32 cellular contexts compared by ENCODE assay signal in the genomic region with DNA sequence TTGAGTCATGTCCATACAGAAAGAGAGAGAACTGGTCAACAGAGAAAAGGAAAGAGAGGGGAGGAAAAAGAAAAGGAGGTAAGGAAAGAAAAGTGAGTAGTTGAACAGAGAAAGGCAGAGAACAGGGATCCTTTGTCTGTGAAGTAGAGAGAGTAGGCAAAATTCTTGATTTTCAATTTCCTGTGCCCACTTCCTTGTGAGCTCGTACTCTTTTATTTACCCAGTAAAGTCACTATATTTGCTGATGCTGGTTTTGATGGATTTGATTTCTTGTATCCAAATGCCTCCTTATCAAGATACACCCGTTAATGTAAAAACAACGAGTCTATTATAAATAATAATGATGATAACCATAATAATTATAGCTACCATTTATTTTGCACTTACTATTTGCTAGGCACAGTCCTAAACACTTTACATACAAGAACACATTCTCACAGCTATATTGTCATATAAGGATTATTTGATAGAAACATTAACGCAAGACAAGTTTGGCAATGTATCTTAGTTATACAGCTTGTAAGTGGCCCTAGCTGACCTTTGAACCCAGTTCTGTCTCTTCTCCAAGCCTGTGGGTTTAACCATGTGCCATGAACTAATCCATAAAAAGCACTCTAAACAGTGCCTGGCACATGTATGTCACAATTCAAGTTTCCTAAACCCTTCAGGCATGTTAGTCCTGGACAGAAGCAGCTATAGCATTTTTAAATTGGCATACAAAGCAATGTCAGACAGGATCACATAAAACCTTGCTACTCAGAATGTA.
"Had no signal": no experiment of that assay in that cellular context is flagged by ENCODE, and none has a peak within 500 bp of the region (broad histone marks: within the 10 kb centered on the region; RNA-seq: fewer than 3 reads in every experiment).

No MANE protein-coding gene starts in this region.

- ATAC-seq: activated CD4-positive, CD25-positive, alpha-beta regulatory T cell treated with anti-CD3 and anti-CD28 coated beads, Interleukin-2, amount 50 U/mL, for 24 hours; left ventricle myocardium superior; naive thymus-derived CD4-positive, alpha-beta T cell; psoas muscle; stimulated activated memory B cell treated with anti-CD40 and anti-IgM and Interleukin-4, amounts not matched to agents 10 μg/mL and 1 μg/mL and 100 μg/mL, for 72 hours; stimulated activated naive CD8-positive, alpha-beta T cell treated with anti-CD3 and anti-CD28 coated beads, Interleukin-15, amount 100 ng/mL, for 72 hours had no signal

- H3K9me3 ChIP-seq: heart right ventricle, pancreas, psoas muscle, sigmoid colon, thyroid gland, upper lobe of left lung, vagina had no signal

- H3K27me3 ChIP-seq: heart right ventricle, sigmoid colon, thyroid gland, upper lobe of left lung, vagina had no signal

- H3K4me1 ChIP-seq: psoas muscle, thyroid gland, vagina had no signal

- H3K4me2 ChIP-seq: smooth muscle cell had no signal

- H3K27ac ChIP-seq: heart right ventricle, psoas muscle, sigmoid colon, thyroid gland, upper lobe of left lung, vagina, WERI-Rb-1 had no signal

- H3K4me3 ChIP-seq: heart right ventricle, pancreas, psoas muscle, sigmoid colon, smooth muscle cell, thyroid gland, upper lobe of left lung, vagina had no signal

- H3K36me3 ChIP-seq: heart right ventricle, pancreas, sigmoid colon, thyroid gland, upper lobe of left lung, vagina, WERI-Rb-1 had no signal

- FAIRE-seq: astrocyte, endothelial cell of umbilical vein, pancreas, TTC549 had no signal

- DNase-seq: activated CD4-positive, alpha-beta T cell treated with anti-CD3 and anti-CD28 coated beads for 48 hours; activated CD4-positive, alpha-beta T cell treated with anti-CD3 and anti-CD28 coated beads, Interleukin-2, amount 50 U/mL, for 48 hours; activated CD8-positive, alpha-beta memory T cell treated with anti-CD3 and anti-CD28 coated beads, Interleukin-2, amount 50 U/mL, for 4 hours; activated effector memory CD4-positive, alpha-beta T cell treated with anti-CD3 and anti-CD28 coated beads, Interleukin-2, amount 50 U/mL, for 16 hours; activated naive CD4-positive, alpha-beta T cell treated with anti-CD3 and anti-CD28 coated beads for 36 hours; activated naive CD8-positive, alpha-beta T cell treated with anti-CD3 and anti-CD28 coated beads for 36 hours; activated T-cell treated with anti-CD3 and anti-CD28 coated beads, Interleukin-2, amount 50 U/mL, for 1 hour; caudate nucleus; foreskin fibroblast; heart right ventricle; kidney glomerular epithelial cell; left ventricle myocardium superior; mammary epithelial cell; naive thymus-derived CD4-positive, alpha-beta T cell; nucleus accumbens; pancreas; psoas muscle; sigmoid colon; stimulated activated CD4-positive, alpha-beta T cell treated with anti-CD3 and anti-CD28 coated beads, Interleukin-1b, Interleukin-23, amount 100 ng/mL, for 48 hours; stimulated activated CD4-positive, alpha-beta T cell treated with anti-CD3 and anti-CD28 coated beads, Interleukin-4, amount 100 ng/mL, for 4 hours; stimulated activated CD8-positive, alpha-beta memory T cell treated with anti-CD3 and anti-CD28 coated beads, Interleukin-4, amount 100 ng/mL, for 48 hours; stimulated activated naive CD8-positive, alpha-beta T cell treated with anti-CD3 and anti-CD28 coated beads, Interleukin-15, amount 100 ng/mL, for 72 hours; thyroid gland; upper lobe of left lung; WERI-Rb-1 had no signal
